ENCODE assay signal across 27 cellular contexts in the genomic region with DNA sequence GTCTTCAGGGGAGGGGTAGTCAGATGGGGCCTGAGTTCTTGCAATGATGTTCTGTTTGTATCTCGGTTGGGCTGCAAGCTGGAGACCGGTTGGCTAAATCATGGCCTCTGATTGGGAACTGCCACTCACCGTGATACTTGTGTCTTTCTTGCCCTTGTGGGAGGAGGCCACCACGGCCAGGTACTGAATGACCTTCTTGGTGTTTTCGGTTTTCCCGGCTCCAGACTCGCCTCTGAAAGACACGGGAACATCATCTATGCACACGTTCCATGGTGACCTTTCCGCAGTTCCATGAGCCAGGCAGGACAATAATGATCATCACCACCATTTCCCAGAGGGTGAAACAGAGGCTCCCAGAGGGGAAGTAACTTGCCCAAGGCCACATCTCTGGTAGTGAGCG.
"Had no signal": no experiment of that assay in that cellular context is flagged by ENCODE, and none has a peak within 500 bp of the region (broad histone marks: within the 10 kb centered on the region; RNA-seq: fewer than 3 reads in every experiment).

No MANE protein-coding gene starts in this region.

- H3K27me3 Mint-ChIP-seq: activated CD4-positive, alpha-beta memory T cell treated with anti-CD3 and anti-CD28 coated beads for 36 hours; activated CD4-positive, alpha-beta T cell treated with anti-CD3 and anti-CD28 coated beads, Interleukin-2, amount 10 ng/mL, durations not matched to agents 7 days and 5 days; activated naive CD8-positive, alpha-beta T cell treated with anti-CD3 and anti-CD28 coated beads, Interleukin-2, amount 50 U/mL, for 24 hours had no signal

- H3K4me3 Mint-ChIP-seq: activated CD4-positive, alpha-beta memory T cell treated with anti-CD3 and anti-CD28 coated beads for 36 hours; activated CD4-positive, alpha-beta T cell treated with anti-CD3 and anti-CD28 coated beads, Interleukin-2, amount 10 ng/mL, durations not matched to agents 7 days and 5 days; activated naive CD8-positive, alpha-beta T cell treated with anti-CD3 and anti-CD28 coated beads, Interleukin-2, amount 50 U/mL, for 24 hours; activated T-cell treated with anti-CD3 and anti-CD28 coated beads, Interleukin-2, amount 50 U/mL, for 4 hours; T-cell had no signal

- H3K4me1 Mint-ChIP-seq: activated CD4-positive, alpha-beta T cell treated with anti-CD3 and anti-CD28 coated beads, Interleukin-2, amount 10 ng/mL, durations not matched to agents 7 days and 5 days; activated naive CD8-positive, alpha-beta T cell treated with anti-CD3 and anti-CD28 coated beads, Interleukin-2, amount 50 U/mL, for 24 hours; T-cell had no signal

- H3K9me3 Mint-ChIP-seq: activated CD4-positive, alpha-beta memory T cell treated with anti-CD3 and anti-CD28 coated beads for 36 hours; activated CD4-positive, alpha-beta T cell treated with anti-CD3 and anti-CD28 coated beads, Interleukin-2, amount 10 ng/mL, durations not matched to agents 7 days and 5 days; activated naive CD4-positive, alpha-beta T cell treated with anti-CD3 and anti-CD28 coated beads, Interleukin-2, amount 50 U/mL, for 72 hours; activated naive CD8-positive, alpha-beta T cell treated with anti-CD3 and anti-CD28 coated beads, Interleukin-2, amount 50 U/mL, for 24 hours; activated T-cell treated with anti-CD3 and anti-CD28 coated beads, Interleukin-2, amount 50 U/mL, for 4 hours; T-cell had no signal

- H3K4me3 ChIP-seq: K562, PC-9, SK-N-MC had no signal

- H3K27ac Mint-ChIP-seq: activated CD4-positive, alpha-beta memory T cell treated with anti-CD3 and anti-CD28 coated beads for 36 hours; activated naive CD8-positive, alpha-beta T cell treated with anti-CD3 and anti-CD28 coated beads, Interleukin-2, amount 50 U/mL, for 24 hours; T-cell had no signal

- DNase-seq: activated CD4-positive, alpha-beta memory T cell treated with anti-CD3 and anti-CD28 coated beads for 36 hours; activated CD4-positive, alpha-beta T cell treated with anti-CD3 and anti-CD28 coated beads, Interleukin-2, amount 10 ng/mL, durations not matched to agents 7 days and 5 days; activated CD4-positive, CD25-positive, alpha-beta regulatory T cell; activated CD8-positive, alpha-beta memory T cell treated with anti-CD3 and anti-CD28 coated beads for 24 hours; activated effector memory CD4-positive, alpha-beta T cell treated with anti-CD3 and anti-CD28 coated beads, Interleukin-2, amount 50 U/mL, for 16 hours; activated naive CD4-positive, alpha-beta T cell treated with Interleukin-2 at 50 U/mL for 16 hours; activated naive CD8-positive, alpha-beta T cell treated with anti-CD3 and anti-CD28 coated beads, Interleukin-2, amount 50 U/mL, for 24 hours; activated T-cell treated with anti-CD3 and anti-CD28 coated beads, Interleukin-2, amount 50 U/mL, for 4 hours; amniotic stem cell; brain microvascular endothelial cell; Karpas-422; MM.1S; NCI-H1105 treated with DMSO at 0.1 percent for 48 hours; NCI-H1436 treated with DMSO at 0.1 percent for 48 hours; NCI-H187; NCI-H2081; NCI-H510A treated with DMSO at 0.1 percent for 48 hours; NCI-H69; PC-9; T-cell; T-helper 2 cell; T1000 had no signal

- H3K27me3 ChIP-seq: brain microvascular endothelial cell had no signal

- H3K27ac ChIP-seq: brain microvascular endothelial cell, PC-9, SK-N-MC, VCaP had no signal

- ATAC-seq: activated naive CD4-positive, alpha-beta T cell treated with anti-CD3 and anti-CD28 coated beads, Interleukin-2, amount 50 U/mL, for 72 hours; activated naive CD8-positive, alpha-beta T cell treated with anti-CD3 and anti-CD28 coated beads, Interleukin-2, amount 50 U/mL, for 24 hours; activated T-cell treated with anti-CD3 and anti-CD28 coated beads, Interleukin-2, amount 50 U/mL, for 4 hours; K562; Right ventricle myocardium inferior; T-cell had no signal

- H3K36me3 Mint-ChIP-seq: activated CD4-positive, alpha-beta memory T cell treated with anti-CD3 and anti-CD28 coated beads for 36 hours; activated naive CD4-positive, alpha-beta T cell treated with anti-CD3 and anti-CD28 coated beads, Interleukin-2, amount 50 U/mL, for 72 hours; T-cell had no signal

- H3K4me2 ChIP-seq: PC-9 had no signal

- H3K36me3 ChIP-seq: brain microvascular endothelial cell had no signal

- H2AFZ ChIP-seq: PC-9 had no signal
